30 cellular contexts compared by ENCODE assay signal in the genomic region with DNA sequence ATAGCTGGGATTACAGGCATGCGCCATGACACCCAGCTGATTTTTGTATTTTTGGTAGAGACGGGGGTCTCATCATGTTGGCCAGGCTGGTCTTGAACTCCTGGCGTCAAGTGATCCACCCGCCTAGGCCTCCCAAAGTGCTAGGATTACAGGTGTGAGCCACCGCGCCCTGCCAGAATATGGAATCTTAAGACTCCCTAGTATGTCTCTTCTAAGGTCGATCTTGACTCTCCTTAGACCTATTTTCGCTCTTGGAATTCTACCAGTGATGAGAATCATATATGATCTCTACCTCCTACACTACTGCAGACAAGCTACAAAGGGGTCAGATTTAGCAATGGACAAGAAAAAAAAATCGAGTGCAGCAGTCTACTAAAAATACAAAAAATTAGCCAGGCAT. TPM values are rescaled to one million over a fixed set of nuclear protein-coding genes. Genes with fewer than 3 reads are reported as not detected.
A peak's percentile ranks its signal among the peaks of the same experiment; 100 is the strongest.
DNase-seq lines count a peak whose midpoint lies in the region; ATAC-seq lines count a peak whose summit lies in the region.
"Had no signal": no experiment of that assay in that cellular context is flagged by ENCODE, and none has a peak within 500 bp of the region (broad histone marks: within the 10 kb centered on the region; RNA-seq: fewer than 3 reads in every experiment).

No MANE protein-coding gene starts in this region.

- no peak overlapping the region; the same call in 1 of the 2 replicates for H3K4me3 ChIP-seq in ACC112 (ENCODE audit: low read depth, low read length)
- H3K4me3 ChIP-seq: ascending aorta, GM23338, left lung, psoas muscle, SK-N-MC, stomach, thyroid gland had no signal

- no peaks in the 10 kb centered on the region for H3K27me3 Mint-ChIP-seq in activated CD4-positive, alpha-beta T cell treated with anti-CD3 and anti-CD28 coated beads for 36 hours
- no peaks in the 10 kb centered on the region for H3K27me3 Mint-ChIP-seq in T-helper 17 cell
- H3K27me3 Mint-ChIP-seq: activated naive CD4-positive, alpha-beta T cell treated with anti-CD3 and anti-CD28 coated beads, Interleukin-2, amount 50 U/mL, for 24 hours; naive B cell had no signal

- no peak for DNase-seq in activated CD4-positive, alpha-beta T cell treated with anti-CD3 and anti-CD28 coated beads for 36 hours
- no peak for DNase-seq in activated CD4-positive, alpha-beta T cell treated with anti-CD3 and anti-CD28 coated beads for 48 hours
- no peak for DNase-seq in T-helper 17 cell
- DNase-seq in epithelial cell of prostate (ENCODE audit: low read depth, low spot score) = no peak
- no peak for DNase-seq in H4 (ENCODE audit: low spot score)
- DNase-seq: activated CD4-positive, alpha-beta T cell treated with anti-CD3 and anti-CD28 coated beads, Interleukin-2, amount 50 U/mL, for 4 hours; activated T-cell treated with anti-CD3 and anti-CD28 coated beads, Interleukin-2, amount 50 U/mL, for 1 hour; CD8-positive, alpha-beta T cell; central memory CD4-positive, alpha-beta T cell; DMS 273 treated with DMSO at 0.1 percent for 48 hours; Karpas-422; left lung; naive B cell; NCI-H1436; NCI-H446 treated with DMSO at 0.1 percent for 48 hours; nucleus accumbens; psoas muscle; RPMI8226; stomach; T-helper 9 cell; thyroid gland had no signal

- peaks cover 61% of the 10 kb centered on the region for H3K36me3 Mint-ChIP-seq in activated CD4-positive, alpha-beta T cell treated with anti-CD3 and anti-CD28 coated beads for 36 hours (ENCODE audit: low read depth)
- H3K36me3 Mint-ChIP-seq in T-helper 17 cell (ENCODE audit: low read depth) = peaks cover 2% of the 10 kb centered on the region

- H3K4me1 ChIP-seq in ACC112 (ENCODE audit: control insufficient read depth, insufficient read depth, low read length, unreplicated experiment) = peaks cover 35% of the 10 kb centered on the region
- H3K4me1 ChIP-seq: ascending aorta, left lung, psoas muscle, stomach, thyroid gland had no signal

- H3K4me1 Mint-ChIP-seq in activated CD4-positive, alpha-beta T cell treated with anti-CD3 and anti-CD28 coated beads for 36 hours = peaks cover 15% of the 10 kb centered on the region
- no peaks in the 10 kb centered on the region for H3K4me1 Mint-ChIP-seq in T-helper 17 cell
- H3K4me1 Mint-ChIP-seq: GM23338 had no signal

- POLR2A ChIA-PET in activated CD4-positive, alpha-beta T cell treated with anti-CD3 and anti-CD28 coated beads for 36 hours (lab: Charles Lee) = interaction anchor here (0.8 kb wide), 1 partner anchor 36 kb away, joined by 3 read pairs; no protein-coding TSS in a partner anchor

- H3K9me3 ChIP-seq in T-helper 17 cell (ENCODE audit: control insufficient read depth, low read length, poor library complexity, severe bottlenecking) = no peaks in the 10 kb centered on the region
- H3K9me3 ChIP-seq: ascending aorta, left lung, psoas muscle, stomach, thyroid gland had no signal

- H3K79me2 ChIP-seq in ACC112 (ENCODE audit: control insufficient read depth, insufficient read depth, low read length, unreplicated experiment) = peaks cover 28% of the 10 kb centered on the region

- intact Hi-C loops in activated CD4-positive, alpha-beta T cell treated with anti-CD3 and anti-CD28 coated beads for 36 hours (cut with DNase I, micrococcal nuclease) = loop anchor here in 1 of 2 experiments (1.0 kb wide), 3 partner anchors 11 to 50 kb away; partner anchors contain the start of gene TMF1

- H2AFZ ChIP-seq in ACC112 (ENCODE audit: low read length, unreplicated experiment) = no peak overlapping the region
- H2AFZ ChIP-seq: GM23338 had no signal

- H3K36me3 ChIP-seq in ACC112 (ENCODE audit: insufficient read depth, low read length) = peaks cover 48% of the 10 kb centered on the region

- peak overlapping the region; percentile 85 for H3K27ac Mint-ChIP-seq in activated CD4-positive, alpha-beta T cell treated with anti-CD3 and anti-CD28 coated beads for 36 hours
- H3K27ac Mint-ChIP-seq in T-helper 17 cell = peak overlapping the region; percentile 73
- H3K27ac Mint-ChIP-seq: activated naive CD4-positive, alpha-beta T cell treated with anti-CD3 and anti-CD28 coated beads, Interleukin-2, amount 50 U/mL, for 24 hours; CD8-positive, alpha-beta T cell; GM23338 had no signal

- H3K27ac ChIP-seq in ACC112 (ENCODE audit: low read depth, low read length) = peak overlapping the region; percentile 90
- H3K27ac ChIP-seq in epithelial cell of prostate = peak overlapping the region; percentile 98
- H3K27ac ChIP-seq: left lung, psoas muscle, SK-N-MC, stomach, thyroid gland, VCaP had no signal

- no peaks in the 10 kb centered on the region for H3K9me3 Mint-ChIP-seq in activated CD4-positive, alpha-beta T cell treated with anti-CD3 and anti-CD28 coated beads for 36 hours (ENCODE audit: low read depth)
- H3K9me3 Mint-ChIP-seq: activated naive CD4-positive, alpha-beta T cell treated with anti-CD3 and anti-CD28 coated beads, Interleukin-2, amount 50 U/mL, for 24 hours; CD8-positive, alpha-beta T cell; GM23338; naive B cell had no signal

- ATAC-seq in activated CD4-positive, alpha-beta T cell treated with anti-CD3 and anti-CD28 coated beads for 36 hours = no peak
- ATAC-seq in T-helper 17 cell = no peak
- ATAC-seq in HG02852 (IDR thresholded peaks at IDR 0.05; ENCODE audit: unreplicated experiment) = no peak
- no peak for ATAC-seq in HG03039 (IDR thresholded peaks at IDR 0.05; ENCODE audit: unreplicated experiment)
- ATAC-seq: CD8-positive, alpha-beta T cell; GM23338; HepG2; left lung; psoas muscle had no signal

- CTCF ChIA-PET in activated CD4-positive, alpha-beta T cell treated with anti-CD3 and anti-CD28 coated beads for 36 hours (lab: Charles Lee) = interaction anchor here (1.1 kb wide), 1 partner anchor 54 kb away, joined by 4 read pairs; no protein-coding TSS in a partner anchor

- H3K27me3 ChIP-seq in ACC112 (ENCODE audit: insufficient read depth, low read length) = no peaks in the 10 kb centered on the region
- H3K27me3 ChIP-seq: ascending aorta, left lung, stomach, thyroid gland had no signal

- H3K4me3 Mint-ChIP-seq in activated CD4-positive, alpha-beta T cell treated with anti-CD3 and anti-CD28 coated beads for 36 hours = no peak overlapping the region
- H3K4me3 Mint-ChIP-seq in T-helper 17 cell = peak overlapping the region; percentile 36
- H3K4me3 Mint-ChIP-seq: activated naive CD4-positive, alpha-beta T cell treated with anti-CD3 and anti-CD28 coated beads, Interleukin-2, amount 50 U/mL, for 24 hours; CD8-positive, alpha-beta T cell; GM23338; naive B cell had no signal

RNA-seq across cellular contexts. Expression of gene EOGT, which starts 19.3 kb away (rescaled TPM):
- 1 to 10 TPM; 6.0 to 8.4 TPM for total RNA-seq in activated CD4-positive, alpha-beta T cell treated with anti-CD3 and anti-CD28 coated beads for 36 hours
- total RNA-seq in T-helper 17 cell = 10 to 100 TPM; 11.8 to 18.1 TPM
- 11.5 and 14.2 TPM in 2 replicates for total RNA-seq in H4 (2014; rRNA removed; shearing (Covaris generic))

RNA-seq across cellular contexts. Expression of gene TMF1, which starts 19.4 kb away (rescaled TPM):
- 10 to 100 TPM; 33.2 to 34.1 TPM for total RNA-seq in activated CD4-positive, alpha-beta T cell treated with anti-CD3 and anti-CD28 coated beads for 36 hours
- total RNA-seq in T-helper 17 cell = 10 to 100 TPM; 68.1 to 84.5 TPM
- total RNA-seq in H4 (2014; rRNA removed; shearing (Covaris generic)) = 4.6 and 8.6 TPM in 2 replicates

RNA-seq across cellular contexts. Expression of gene UBA3, which starts 47.4 kb away (rescaled TPM):
- total RNA-seq in activated CD4-positive, alpha-beta T cell treated with anti-CD3 and anti-CD28 coated beads for 36 hours = 10 to 100 TPM; 59.5 to 72.2 TPM
- total RNA-seq in T-helper 17 cell = 10 to 100 TPM; 53.5 to 56.2 TPM
- total RNA-seq in H4 (2014; rRNA removed; shearing (Covaris generic)) = 35.3 and 57.5 TPM in 2 replicates

RNA-seq across cellular contexts. Expression of gene ARL6IP5, which starts 52.0 kb away (rescaled TPM):
- 10 to 100 TPM; 60.4 to 76.0 TPM for total RNA-seq in activated CD4-positive, alpha-beta T cell treated with anti-CD3 and anti-CD28 coated beads for 36 hours
- 100 to 1,000 TPM; 112 to 118 TPM for total RNA-seq in T-helper 17 cell
- total RNA-seq in H4 (2014; rRNA removed; shearing (Covaris generic)) = 34.3 and 66.8 TPM in 2 replicates
